In the genomic region with DNA sequence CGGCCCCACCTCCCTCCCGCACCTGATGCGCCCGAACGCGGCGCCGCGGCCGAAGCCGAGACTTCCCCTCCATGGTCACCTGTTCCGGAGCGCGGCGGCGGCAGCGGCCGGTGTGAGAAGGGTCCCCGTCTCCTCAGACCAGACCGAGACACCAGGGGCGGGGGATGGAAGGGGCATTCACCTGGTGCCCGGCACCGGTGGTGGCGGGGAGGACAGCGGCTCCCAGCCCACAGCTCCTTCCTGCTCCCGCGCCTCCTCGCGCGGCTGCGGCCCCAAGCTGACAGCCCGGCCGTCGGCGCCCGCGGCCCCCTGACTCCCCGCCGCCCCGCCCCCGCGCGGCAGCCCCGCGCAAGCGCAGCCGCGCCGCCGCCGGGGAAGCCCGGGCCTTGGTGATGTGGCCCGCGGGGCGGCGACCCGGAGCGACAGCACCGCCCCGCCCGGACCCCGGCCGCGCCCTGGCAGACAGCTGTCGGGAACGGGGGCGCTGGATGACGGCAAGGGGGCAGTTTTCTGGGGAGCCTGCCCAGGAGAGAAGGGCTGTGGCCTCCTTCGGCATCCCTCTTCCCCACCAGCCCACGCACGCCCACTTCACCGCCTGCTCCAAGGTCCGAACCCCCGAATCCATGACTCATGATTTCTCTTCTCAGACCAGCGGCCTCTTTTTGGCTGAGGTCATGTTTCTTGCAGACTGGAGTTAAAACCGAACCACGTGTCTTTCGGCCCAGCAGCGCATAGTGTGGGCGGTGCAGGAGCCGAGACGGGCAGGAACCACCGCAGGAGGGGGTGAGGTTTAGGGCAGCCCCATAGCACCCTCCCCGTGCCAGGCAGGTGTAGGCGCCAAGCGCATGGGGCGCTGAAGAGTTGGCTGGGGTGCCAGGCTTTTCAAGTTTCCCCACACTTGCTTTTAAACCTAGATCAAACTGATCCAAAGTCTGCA, we compare ENCODE assay signal across 8 cellular contexts. TPM values are rescaled to one million over a fixed set of nuclear protein-coding genes. Genes with fewer than 3 reads are reported as not detected.
A peak's percentile ranks its signal among the peaks of the same experiment; 100 is the strongest.
DNase-seq lines count a peak whose midpoint lies in the region; ATAC-seq, FAIRE-seq and TF ChIP-seq lines count a peak whose summit lies in the region.

A gene with protein sequence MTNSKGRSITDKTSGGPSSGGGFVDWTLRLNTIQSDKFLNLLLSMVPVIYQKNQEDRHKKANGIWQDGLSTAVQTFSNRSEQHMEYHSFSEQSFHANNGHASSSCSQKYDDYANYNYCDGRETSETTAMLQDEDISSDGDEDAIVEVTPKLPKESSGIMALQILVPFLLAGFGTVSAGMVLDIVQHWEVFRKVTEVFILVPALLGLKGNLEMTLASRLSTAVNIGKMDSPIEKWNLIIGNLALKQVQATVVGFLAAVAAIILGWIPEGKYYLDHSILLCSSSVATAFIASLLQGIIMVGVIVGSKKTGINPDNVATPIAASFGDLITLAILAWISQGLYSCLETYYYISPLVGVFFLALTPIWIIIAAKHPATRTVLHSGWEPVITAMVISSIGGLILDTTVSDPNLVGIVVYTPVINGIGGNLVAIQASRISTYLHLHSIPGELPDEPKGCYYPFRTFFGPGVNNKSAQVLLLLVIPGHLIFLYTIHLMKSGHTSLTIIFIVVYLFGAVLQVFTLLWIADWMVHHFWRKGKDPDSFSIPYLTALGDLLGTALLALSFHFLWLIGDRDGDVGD (minus strand): TSS at position 282 of the 937 bp plus-strand sequence. CDS start 29,763 bp downstream, outside the sequence.

- H3K79me2 ChIP-seq in GM12878 (ENCODE audit: control insufficient read depth, insufficient read depth, low read length), result peaks cover 6% of the 10 kb centered on the region

- no peaks in the 10 kb centered on the region for H3K27me3 ChIP-seq in GM12878 (replicated peaks in 1 of 2; ENCODE audit: control insufficient read depth in 2 of 2, insufficient read depth in 2 of 2, low read length in 1 of 2)
- no peaks in the 10 kb centered on the region for H3K27me3 ChIP-seq in sigmoid colon

- TF ChIP-seq CTCF in GM13977 (IDR thresholded peaks at IDR 0.05; ENCODE audit: extremely low read depth, insufficient read depth, missing control alignments) (peak; percentile 32), GM12878 (IDR thresholded peaks at IDR 0.05 in 2 of 3, conservative IDR thresholded peaks at IDR 0.05 in 1 of 3; ENCODE audit: control insufficient read depth in 2 of 3, extremely low read depth in 1 of 3, insufficient read depth in 1 of 3, low read depth in 3 of 3, low read length in 3 of 3) (peak; percentile 22 to 40 (median 32); a peak in 2 of 6 replicates), sigmoid colon (IDR thresholded peaks at IDR 0.05) (peak in 1 of 4 experiments; percentile 19)

- peak; percentile 16 for TF ChIP-seq RAD21 in GM12878 (IDR thresholded peaks at IDR 0.05; ENCODE audit: insufficient read depth, low read depth, low read length)

- no TSS peak for BruUV-seq in GM12878 (replicated peaks; lab: Mats Ljungman, UMichigan)

- peak within 1 kb of the TSS; percentile 78 for H3K4me2 ChIP-seq in GM12878 (ENCODE audit: control insufficient read depth, insufficient read depth)

- no peaks in the 10 kb centered on the region for H4K20me1 ChIP-seq in GM12878 (ENCODE audit: control insufficient read depth, insufficient read depth)

- CTCF ChIA-PET in GM12878 (lab: Yijun Ruan, JAX), result interaction anchor here (0.6 to 2.6 kb wide), 7 partner anchors 16 to 168 kb away, joined by 3 to 10 read pairs (median 3); no protein-coding TSS in a partner anchor

- intact Hi-C loops in GM12878 (cut with micrococcal nuclease; ENCODE audit: unreplicated experiment), result loop anchor here (10.0 kb wide), 1 partner anchor 273 kb away; no protein-coding TSS in a partner anchor
- intact Hi-C loops in sigmoid colon (cut with DNase I), result no loop called here

- H3K36me3 ChIP-seq in GM12878 (ENCODE audit: control insufficient read depth in 2 of 2, insufficient read depth in 2 of 2, low read length in 1 of 2), result no peaks in the 10 kb centered on the region
- H3K36me3 ChIP-seq in sigmoid colon, result no peaks in the 10 kb centered on the region

- no peak for FAIRE-seq in GM12878 (lab: Jason Lieb, UNC)

- H3K4me3 ChIP-seq in GM12878, result peak within 1 kb of the TSS; percentile 81
- peak within 1 kb of the TSS; percentile 77 to 90 (median 86) for H3K4me3 ChIP-seq in sigmoid colon

- RAD21 ChIA-PET in GM12878 (lab: Charles Lee; ENCODE audit: unreplicated experiment), result interaction anchor here (0.6 to 2.3 kb wide), 10 partner anchors 17 to 576 kb away, joined by 3 to 12 read pairs (median 4); no protein-coding TSS in a partner anchor

- H3K9ac ChIP-seq in GM12878 (ENCODE audit: control insufficient read depth, insufficient read depth, low read length), result peak within 1 kb of the TSS; percentile 73

- DNase-seq in GM13977 (ENCODE audit: low spot score) (peak; percentile 94), NCI-H1048 (lab: John Stamatoyannopoulos, UW) (peak; percentile 47), T1000 (lab: John Stamatoyannopoulos, UW) (peak; percentile 78), GM12878 (ENCODE audit: low read depth, low spot score) (peak; percentile 81), iPS DF 4.7 (ENCODE audit: extremely low read depth, low spot score) (peak; percentile 33), sigmoid colon (peak; percentile 91), GF-D8 (lab: John Stamatoyannopoulos, UW) (no peak)

- POLR2A ChIA-PET in GM12878 (lab: Charles Lee), result interaction anchor here (1.0 to 1.5 kb wide), 6 partner anchors 13 to 28 kb away, joined by 3 to 9 read pairs (median 3); partner anchors contain the start of gene NOPCHAP1

- TF ChIP-seq EP300 in GM12878 (IDR thresholded peaks at IDR 0.05; ENCODE audit: borderline replicate concordance in 1 of 2, control insufficient read depth in 1 of 2, low read depth in 2 of 2, low read length in 2 of 2) (0 out of 4 replicates have a peak, but pooled peaks of 1 of the 2 experiments have one; percentile 26), sigmoid colon (IDR thresholded peaks at IDR 0.05) (no peak)

- H3K9me3 ChIP-seq in GM12878 (replicated peaks; ENCODE audit: control insufficient read depth, insufficient read depth, low read length), result no peaks in the 10 kb centered on the region
- no peaks in the 10 kb centered on the region for H3K9me3 ChIP-seq in sigmoid colon

- H3K27ac ChIP-seq in GM12878 (ENCODE audit: control insufficient read depth, insufficient read depth) (peak within 1 kb of the TSS; percentile 68), sigmoid colon (peak within 1 kb of the TSS; percentile 80 to 83 (median 82))

- SMC1A ChIA-PET in GM12878 (lab: Charles Lee; ENCODE audit: uncharacterized antibody, unreplicated experiment), result interaction anchor here (0.9 to 4.0 kb wide), 17 partner anchors 9 to 577 kb away, joined by 3 to 24 read pairs (median 4); no protein-coding TSS in a partner anchor

- ATAC-seq in HG02610 (IDR thresholded peaks at IDR 0.05; ENCODE audit: unreplicated experiment) (peak; percentile 74), GM12878 (peak; percentile 91)

- peak; percentile 89 for TF ChIP-seq POLR2A in GM12878 (IDR thresholded peaks at IDR 0.05; ENCODE audit: low read depth, low read length)
- TF ChIP-seq POLR2A in sigmoid colon (IDR thresholded peaks at IDR 0.05), result peak in 1 of 2 donors; percentile 12

- in situ Hi-C loops in GM13977 (cut with MboI; ENCODE audit: low pct_unique_long_range_greater_than_20kb, low sequenced_read_pairs, unreplicated experiment) (no loop called here), GM12878 (cut with MboI) (no loop called here)

- 1% methylated on average over 47 of the region's 87 CpGs for WGBS in GM12878 (ENCODE audit: insufficient coverage, insufficient replicate concordance, low lambda C conversion rate, missing lambda C conversion rate)
- 1% methylated on average over 87 of the region's 87 CpGs for WGBS in sigmoid colon, 2 donors

- H3K4me1 ChIP-seq in GM12878 (ENCODE audit: control insufficient read depth, insufficient read depth, low read length), result peaks cover 10% of the 10 kb centered on the region
- H3K4me1 ChIP-seq in sigmoid colon, result peaks cover 0 to 17% (median 9%) of the 10 kb centered on the region in 4 donors

- H2AFZ ChIP-seq in GM12878 (ENCODE audit: control insufficient read depth, low read depth, low read length), result peak within 1 kb of the TSS; percentile 89

TF ChIP-seq in GM12878, 131 proteins besides CTCF, POLR2A, EP300 and RAD21 (continues in another document):
- TF ChIP-seq MXI1 (IDR thresholded peaks at IDR 0.05; ENCODE audit: low read depth, low read length), result peak; percentile 77
- TF ChIP-seq, protein P1, sequence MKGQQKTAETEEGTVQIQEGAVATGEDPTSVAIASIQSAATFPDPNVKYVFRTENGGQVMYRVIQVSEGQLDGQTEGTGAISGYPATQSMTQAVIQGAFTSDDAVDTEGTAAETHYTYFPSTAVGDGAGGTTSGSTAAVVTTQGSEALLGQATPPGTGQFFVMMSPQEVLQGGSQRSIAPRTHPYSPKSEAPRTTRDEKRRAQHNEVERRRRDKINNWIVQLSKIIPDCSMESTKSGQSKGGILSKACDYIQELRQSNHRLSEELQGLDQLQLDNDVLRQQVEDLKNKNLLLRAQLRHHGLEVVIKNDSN (IDR thresholded peaks at IDR 0.05; ENCODE audit: borderline replicate concordance, extremely low read length, insufficient read depth, low read depth, low read length), result peak; percentile 39
- peak; percentile 82 for TF ChIP-seq EED (IDR thresholded peaks at IDR 0.05; ENCODE audit: low read depth)
- TF ChIP-seq IKZF1 (conservative IDR thresholded peaks at IDR 0.05), result peak; percentile 85
- no peak for TF ChIP-seq SREBF2 (IDR thresholded peaks at IDR 0.05; ENCODE audit: low read length)
- TF ChIP-seq NRF1 (conservative IDR thresholded peaks at IDR 0.05; ENCODE audit: low read depth, low read length), result peak; percentile 45
- TF ChIP-seq WRNIP1 (IDR thresholded peaks at IDR 0.05; ENCODE audit: borderline replicate concordance, low read depth, low read length), result no peak

RNA-seq across cellular contexts. Expression of the gene that starts here (rescaled TPM):
- total RNA-seq in GM12878 (2013; cell fraction: nucleolus; rRNA removed), result 149 and 169 TPM in 2 replicates
- total RNA-seq in GM12878 (2014; rRNA removed) (16.8 and 22.5 TPM in 2 replicates), GM12878 (2014; rRNA removed; fragmentation: Illumina TruSeq; extraction: Trizol) (18.2 and 18.8 TPM in 2 replicates), GM12878 (2021) (18.5 and 19.0 TPM in 2 replicates), sigmoid colon (10 to 100 TPM; 19.7 to 24.6 (median 22.3) TPM)
- 4.8 TPM for polyA plus RNA-seq in GM12878 (2011; ENCODE audit: low read depth)
- polyA plus RNA-seq in GM12878 (2011; rRNA removed) (8.3 and 14.2 TPM in 2 replicates), GM12878 (2014; fragmentation: Illumina TruSeq; extraction: Trizol) (14.1 and 17.3 TPM in 2 replicates), GM12878 (2014; fragmentation: Nextera tagmentation; extraction: Ambion mirVana) (1 to 10 TPM; 3.5 to 9.2 TPM), GM12878 (2014; rRNA removed) (5.7 and 13.0 TPM in 2 replicates), GM12878 (2016; fragmentation: Nextera tagmentation; extraction: Ambion mirVana) (1 to 10 TPM; 9.3 to 9.5 TPM), sigmoid colon (10 to 100 TPM in 1 of 3 donors, 1 to 10 TPM in 2; 6.5 to 15.8 (median 9.0) TPM)
- 3.5 and 4.7 TPM in 2 replicates for polyA plus RNA-seq in GM12878 (2011; cell fraction: cytosol; rRNA removed)
- 5.1 and 6.5 TPM in 2 replicates for polyA plus RNA-seq in GM12878 (2011; cell fraction: nucleus; rRNA removed)
- polyA plus RNA-seq in GM12878 (2012), result 5.6 and 7.1 TPM in 2 replicates
- polyA minus RNA-seq in GM12878 (2011; rRNA and poly(A)+ RNA removed), result 18.0 and 21.1 TPM in 2 replicates
- polyA minus RNA-seq in GM12878 (2011; cell fraction: cytosol; rRNA and poly(A)+ RNA removed), result 7.6 and 11.1 TPM in 2 replicates
- 14.1 and 26.4 TPM in 2 replicates for polyA minus RNA-seq in GM12878 (2011; cell fraction: nucleus; rRNA and poly(A)+ RNA removed)
